Comparison of ENCODE assay signal across 15 cellular contexts in genomic region chr7:149770728-149771127, GRCh38. TPM values are rescaled to one million over a fixed set of nuclear protein-coding genes. Genes with fewer than 3 reads are reported as not detected.
DNase-seq lines count a peak whose midpoint lies in the region; ATAC-seq, FAIRE-seq and TF ChIP-seq lines count a peak whose summit lies in the region.
"Had no signal": no experiment of that assay in that cellular context is flagged by ENCODE, and none has a peak within 500 bp of the region (broad histone marks: within the 10 kb centered on the region; RNA-seq: fewer than 3 reads in every experiment).

No MANE protein-coding gene starts in this region.

- TF ChIP-seq CTCF in H1 (IDR thresholded peaks at IDR 0.05; ENCODE audit: control extremely low read depth in 1 of 3, insufficient read depth in 1 of 3, low read depth in 1 of 3, low read length in 3 of 3) (no peak), sigmoid colon (IDR thresholded peaks at IDR 0.05) (no peak), foreskin fibroblast (IDR thresholded peaks at IDR 0.05; ENCODE audit: low read depth, low read length) (no peak)

- no peaks in the 10 kb centered on the region for H3K9me3 Mint-ChIP-seq in activated CD4-positive, alpha-beta memory T cell treated with anti-CD3 and anti-CD28 coated beads for 36 hours
- H3K9me3 Mint-ChIP-seq in activated CD4-positive, alpha-beta memory T cell treated with anti-CD3 and anti-CD28 coated beads, Interleukin-2, amount 10 ng/mL, durations not matched to agents 7 days and 5 days = no peaks in the 10 kb centered on the region

- TF ChIP-seq EP300 in H1 (IDR thresholded peaks at IDR 0.05; ENCODE audit: borderline replicate concordance in 1 of 2, low read depth in 2 of 2, low read length in 2 of 2) = no peak
- no peak for TF ChIP-seq EP300 in sigmoid colon (IDR thresholded peaks at IDR 0.05)

- no peak overlapping the region; the same call in 1 of the 2 replicates for H2AFZ ChIP-seq in Karpas-422 (ENCODE audit: low read length)
- H2AFZ ChIP-seq in H1 (ENCODE audit: low read length) = no peak overlapping the region

- 70% methylated on average over 2 of the region's 3 CpGs; no CpG with 5 or more reads in 1 of the 2 experiments for WGBS in H1 (ENCODE audit: extremely low coverage in 1 of 2, insufficient coverage in 1 of 2, insufficient read length in 1 of 2, insufficient replicate concordance in 2 of 2, low coverage in 1 of 2, low lambda C conversion rate in 2 of 2, missing lambda C conversion rate in 1 of 2), 2 experiments
- 89 to 94% methylated on average over 3 of the region's 3 CpGs for WGBS in sigmoid colon, 2 donors

- no peaks in the 10 kb centered on the region for H3K9me2 ChIP-seq in Karpas-422 (replicated peaks; ENCODE audit: insufficient read depth, low read length)

- peak overlapping the region; percentile 80 for H3K4me2 ChIP-seq in Karpas-422 (ENCODE audit: low read depth, low read length, poor library complexity, severe bottlenecking)
- peak overlapping the region; percentile 76 to 84; a peak in 3 of 4 replicates for H3K4me2 ChIP-seq in H1 (ENCODE audit: insufficient read depth in 1 of 2, low read depth in 2 of 2, low read length in 2 of 2)

- no peak for ATAC-seq in GM21367 (IDR thresholded peaks at IDR 0.05; ENCODE audit: unreplicated experiment)

- no peak overlapping the region for H3K4ac ChIP-seq in H1 (replicated peaks; ENCODE audit: insufficient read length, low read depth, low read length)

- H3K9me3 ChIP-seq in Karpas-422 (ENCODE audit: low read length) = no peaks in the 10 kb centered on the region
- no peaks in the 10 kb centered on the region for H3K9me3 ChIP-seq in H1 (ENCODE audit: insufficient read depth in 2 of 2, low read depth in 1 of 2, low read length in 1 of 2)
- no peaks in the 10 kb centered on the region for H3K9me3 ChIP-seq in sigmoid colon
- H3K9me3 ChIP-seq: mucosa of descending colon had no signal

- peaks cover 15% of the 10 kb centered on the region for H3K4me1 ChIP-seq in Karpas-422 (ENCODE audit: low read length)
- peaks cover 0 to 16% (median 11%) of the 10 kb centered on the region in 4 experiments; a peak in 6 of 7 replicates for H3K4me1 ChIP-seq in H1 (replicated peaks in 1 of 4; ENCODE audit: control insufficient read depth in 3 of 4, insufficient read depth in 4 of 4, low read length in 3 of 4)
- peaks cover 0 to 30% (median 14%) of the 10 kb centered on the region in 4 donors for H3K4me1 ChIP-seq in sigmoid colon

- H4K8ac ChIP-seq in H1 (ENCODE audit: extremely low read depth, insufficient read depth, low read length) = no peak overlapping the region

- no peak overlapping the region for H2BK15ac ChIP-seq in H1 (ENCODE audit: low read length)

- H3K4me3 Mint-ChIP-seq in activated CD4-positive, alpha-beta memory T cell treated with anti-CD3 and anti-CD28 coated beads for 36 hours = peak overlapping the region; percentile 12
- H3K4me3 Mint-ChIP-seq in activated CD4-positive, alpha-beta memory T cell treated with anti-CD3 and anti-CD28 coated beads, Interleukin-2, amount 10 ng/mL, durations not matched to agents 7 days and 5 days = no peak overlapping the region

- H3K79me1 ChIP-seq in H1 (ENCODE audit: low read depth, low read length) = no peaks in the 10 kb centered on the region

- CTCF ChIA-PET in activated CD4-positive, alpha-beta memory T cell treated with anti-CD3 and anti-CD28 coated beads for 36 hours (lab: Charles Lee) = interaction anchor here (1.0 to 1.4 kb wide), 2 partner anchors 28 to 100 kb away, joined by 3 read pairs; no protein-coding TSS in a partner anchor
- CTCF ChIA-PET in activated CD4-positive, alpha-beta memory T cell treated with anti-CD3 and anti-CD28 coated beads, Interleukin-2, amount 10 ng/mL, durations not matched to agents 7 days and 5 days (lab: Charles Lee) = interaction anchor here (1.0 to 1.8 kb wide), 3 partner anchors 28 to 146 kb away, joined by 3 to 8 read pairs (median 4); no protein-coding TSS in a partner anchor
- CTCF ChIA-PET in H1 (lab: Charles Lee; ENCODE audit: partially characterized antibody) = interaction anchor here (0.6 to 12.9 kb wide), 9 partner anchors 11 to 860 kb away, joined by 3 to 115 read pairs (median 4); no protein-coding TSS in a partner anchor

- TF ChIP-seq POLR2A in H1 (IDR thresholded peaks at IDR 0.05; ENCODE audit: control extremely low read depth in 1 of 2, low read depth in 2 of 2, low read length in 2 of 2) (no peak), sigmoid colon (IDR thresholded peaks at IDR 0.05) (no peak)

- H3K27me3 ChIP-seq in Karpas-422 (ENCODE audit: low read length) = no peaks in the 10 kb centered on the region
- H3K27me3 ChIP-seq in H1 (replicated peaks in 1 of 4; ENCODE audit: control insufficient read depth in 3 of 4, extremely low read depth in 1 of 4, insufficient read depth in 3 of 4, low read length in 3 of 4) = peaks cover 53 to 77% (median 75%) of the 10 kb centered on the region in 4 experiments
- no peaks in the 10 kb centered on the region for H3K27me3 ChIP-seq in sigmoid colon

- H2BK5ac ChIP-seq in H1 (ENCODE audit: low read depth, low read length) = no peak overlapping the region

- H3K27ac ChIP-seq in Karpas-422 (ENCODE audit: low read length) (no peak overlapping the region), H1 (ENCODE audit: low read depth, low read length) (no peak overlapping the region), sigmoid colon (peak overlapping the region; percentile 72 to 82 (median 80))
- H3K27ac ChIP-seq: GM23248 had no signal

- no peaks in the 10 kb centered on the region for H4K20me1 ChIP-seq in Karpas-422 (ENCODE audit: insufficient read depth, low read depth, low read length)
- peaks cover 7 to 13% of the 10 kb centered on the region in 2 experiments for H4K20me1 ChIP-seq in H1 (replicated peaks in 1 of 2; ENCODE audit: control insufficient read depth in 1 of 2, insufficient read depth in 2 of 2, low read length in 2 of 2)

- 0 out of 2 replicates have a peak overlapping the region, but pooled peaks have one; percentile 2 for H2BK12ac ChIP-seq in H1 (ENCODE audit: low read depth, low read length)

- FAIRE-seq in H1 (lab: Jason Lieb, UNC) (no peak), GM19239 (lab: Jason Lieb, UNC) (no peak)

- H3K4me1 Mint-ChIP-seq in activated CD4-positive, alpha-beta memory T cell treated with anti-CD3 and anti-CD28 coated beads for 36 hours (ENCODE audit: low read depth) = peaks cover 1% of the 10 kb centered on the region
- peaks cover 6% of the 10 kb centered on the region for H3K4me1 Mint-ChIP-seq in activated CD4-positive, alpha-beta memory T cell treated with anti-CD3 and anti-CD28 coated beads, Interleukin-2, amount 10 ng/mL, durations not matched to agents 7 days and 5 days

- H3K36me3 ChIP-seq in Karpas-422 (ENCODE audit: insufficient read depth, low read length) = no peaks in the 10 kb centered on the region
- H3K36me3 ChIP-seq in H1 (ENCODE audit: control insufficient read depth in 2 of 4, insufficient read depth in 4 of 4, low read length in 3 of 4) = no peaks in the 10 kb centered on the region; a peak in 1 of 8 replicates
- peaks cover 0 to 25% (median 0%) of the 10 kb centered on the region in 4 donors for H3K36me3 ChIP-seq in sigmoid colon

- no peak overlapping the region for H3K23ac ChIP-seq in H1 (ENCODE audit: insufficient read length)

- no peak overlapping the region for H2BK120ac ChIP-seq in H1 (replicated peaks; ENCODE audit: low read depth, low read length)

- peaks cover 2% of the 10 kb centered on the region for H3K27me3 Mint-ChIP-seq in activated CD4-positive, alpha-beta memory T cell treated with anti-CD3 and anti-CD28 coated beads for 36 hours
- H3K27me3 Mint-ChIP-seq in activated CD4-positive, alpha-beta memory T cell treated with anti-CD3 and anti-CD28 coated beads, Interleukin-2, amount 10 ng/mL, durations not matched to agents 7 days and 5 days = peaks cover 22% of the 10 kb centered on the region

- intact Hi-C loops in activated CD4-positive, alpha-beta memory T cell treated with anti-CD3 and anti-CD28 coated beads for 36 hours (cut with micrococcal nuclease) = loop anchor here (2.0 to 5.0 kb wide), 2 partner anchors 56 to 67 kb away; partner anchors contain the start of gene ZNF862
- intact Hi-C loops in sigmoid colon (cut with DNase I) = loop anchor here (1.0 to 10.0 kb wide), 5 partner anchors 53 to 743 kb away; partner anchors contain the start of genes ATP6V0E2, PDIA4 and ZNF862

- H3K27ac Mint-ChIP-seq in activated CD4-positive, alpha-beta memory T cell treated with anti-CD3 and anti-CD28 coated beads for 36 hours = no peak overlapping the region
- H3K27ac Mint-ChIP-seq in activated CD4-positive, alpha-beta memory T cell treated with anti-CD3 and anti-CD28 coated beads, Interleukin-2, amount 10 ng/mL, durations not matched to agents 7 days and 5 days = no peak overlapping the region

- DNase-seq in activated CD4-positive, alpha-beta memory T cell treated with anti-CD3 and anti-CD28 coated beads for 36 hours = no peak
- no peak for DNase-seq in activated CD4-positive, alpha-beta memory T cell treated with anti-CD3 and anti-CD28 coated beads, Interleukin-2, amount 10 ng/mL, durations not matched to agents 7 days and 5 days
- DNase-seq in Karpas-422 = no peak
- no peak for DNase-seq in H1 (ENCODE audit: low read depth in 1 of 2, low spot score in 2 of 2)
- DNase-seq in sigmoid colon = no peak
- no peak for DNase-seq in foreskin fibroblast
- no peak for DNase-seq in GM19239 (ENCODE audit: insufficient read length, low spot score)
- DNase-seq: activated naive CD4-positive, alpha-beta T cell; dermis blood vessel endothelial cell; GM23248; Kasumi-1; stimulated activated CD4-positive, alpha-beta T cell treated with anti-CD3 and anti-CD28 coated beads, Interleukin-12 subunit alpha, Interleukin-12 subunit beta, amount 100 ng/mL, for 4 hours; stimulated activated CD8-positive, alpha-beta memory T cell treated with anti-CD3 and anti-CD28 coated beads, Interleukin-4, amount 100 ng/mL, for 48 hours had no signal

- no peak overlapping the region for H4K5ac ChIP-seq in H1 (ENCODE audit: insufficient read length, low read depth, low read length)

- no peak overlapping the region for H3K56ac ChIP-seq in H1 (replicated peaks; ENCODE audit: insufficient read length, low read depth, low read length)

- no peak overlapping the region for H3K14ac ChIP-seq in H1 (ENCODE audit: insufficient read length)

- H3K9ac ChIP-seq in Karpas-422 (ENCODE audit: low read length) (peak overlapping the region; percentile 47; the same call in 1 of the 2 replicates), H1 (replicated peaks in 1 of 4; ENCODE audit: extremely low read depth in 1 of 4, low read depth in 3 of 4, low read length in 3 of 4) (no peak overlapping the region)
- H3K9ac ChIP-seq: GM23248 had no signal

- H3K23me2 ChIP-seq in H1 (ENCODE audit: low read depth, low read length) = peaks cover 17% of the 10 kb centered on the region; the same call in 1 of the 2 replicates

- H4K91ac ChIP-seq in H1 (replicated peaks; ENCODE audit: insufficient read length, low read length) = no peak overlapping the region

- no peaks in the 10 kb centered on the region for H3K36me3 Mint-ChIP-seq in activated CD4-positive, alpha-beta memory T cell treated with anti-CD3 and anti-CD28 coated beads for 36 hours
- H3K36me3 Mint-ChIP-seq in activated CD4-positive, alpha-beta memory T cell treated with anti-CD3 and anti-CD28 coated beads, Interleukin-2, amount 10 ng/mL, durations not matched to agents 7 days and 5 days (ENCODE audit: low read depth) = no peaks in the 10 kb centered on the region

- no peak overlapping the region for H3K18ac ChIP-seq in H1 (ENCODE audit: extremely low read depth, low read length)

- H3K4me3 ChIP-seq in Karpas-422 (ENCODE audit: low read length) = peak overlapping the region; percentile 66; the same call in 1 of the 2 replicates
- peak overlapping the region in 1 of 4 experiments; percentile 86; a peak in 3 of 8 replicates for H3K4me3 ChIP-seq in H1 (ENCODE audit: extremely low read depth in 1 of 4, insufficient read depth in 2 of 4, low read depth in 3 of 4, low read length in 4 of 4)
- no peak overlapping the region for H3K4me3 ChIP-seq in sigmoid colon
- no peak overlapping the region for H3K4me3 ChIP-seq in foreskin fibroblast (ENCODE audit: low read depth in 1 of 2, low read length in 2 of 2)
- H3K4me3 ChIP-seq: mucosa of descending colon had no signal

- POLR2A ChIA-PET in activated CD4-positive, alpha-beta memory T cell treated with anti-CD3 and anti-CD28 coated beads for 36 hours (lab: Charles Lee) = interaction anchor here (1.3 kb wide), 1 partner anchor 68 kb away, joined by 3 read pairs; the partner anchor contains the start of gene ZNF862
- POLR2A ChIA-PET in activated CD4-positive, alpha-beta memory T cell treated with anti-CD3 and anti-CD28 coated beads, Interleukin-2, amount 10 ng/mL, durations not matched to agents 7 days and 5 days (lab: Charles Lee) = interaction anchor here (0.9 kb wide), 1 partner anchor 29 kb away, joined by 4 read pairs; no protein-coding TSS in a partner anchor
- POLR2A ChIA-PET in H1 (lab: Charles Lee; ENCODE audit: partially characterized antibody) = interaction anchor here (0.7 to 1.8 kb wide), 2 partner anchors 8 to 17 kb away, joined by 3 to 6 read pairs; no protein-coding TSS in a partner anchor

- TF ChIP-seq RAD21 in H1 (IDR thresholded peaks at IDR 0.05 in 1 of 2, conservative IDR thresholded peaks at IDR 0.05 in 1 of 2; ENCODE audit: low read depth in 2 of 2, low read length in 2 of 2) = no peak

- H3K79me2 ChIP-seq in Karpas-422 (ENCODE audit: low read length) (no peaks in the 10 kb centered on the region), H1 (ENCODE audit: control insufficient read depth in 1 of 2, insufficient read depth in 2 of 2, low read length in 2 of 2) (no peaks in the 10 kb centered on the region)

- H2AK5ac ChIP-seq in H1 (ENCODE audit: low read depth, low read length) = no peak overlapping the region

- H2BK20ac ChIP-seq in H1 (ENCODE audit: low read length) = no peak overlapping the region

RNA-seq across cellular contexts. Expression of gene ZNF467, which starts 2.7 kb away (rescaled TPM):
- under 1 TPM; 0.41 to 0.45 TPM for total RNA-seq in activated CD4-positive, alpha-beta memory T cell treated with anti-CD3 and anti-CD28 coated beads for 36 hours
- total RNA-seq in activated CD4-positive, alpha-beta memory T cell treated with anti-CD3 and anti-CD28 coated beads, Interleukin-2, amount 10 ng/mL, durations not matched to agents 7 days and 5 days = under 1 TPM; 0.25 to 0.33 TPM
- total RNA-seq in Karpas-422 (2014; rRNA removed; shearing (Covaris generic); ENCODE audit: low replicate concordance) = 0.71 TPM in 1 of 2 replicates, not detected in the other
- 0.40 and 0.50 TPM in 2 replicates for total RNA-seq in H1 (2021; fragmentation: NEBNext Ultra II Directional; extraction: Animal tissue kit (Norgen Biotek cat#: 25700))
- polyA plus RNA-seq in H1 (2011; rRNA removed) (0.51 and 0.89 TPM in 2 replicates), sigmoid colon (1 to 10 TPM; 3.0 to 4.6 (median 3.5) TPM)
- 0.44 TPM for polyA plus RNA-seq in H1 (2011; cell fraction: cytosol; rRNA removed)
- 1.7 TPM for polyA plus RNA-seq in H1 (2011; cell fraction: nucleus; rRNA removed)
- 0.36 to 0.89 TPM (median 0.75 TPM) in 4 replicates for polyA plus RNA-seq in H1 (2012, experiment 1 of 2)
- 0.35 TPM for polyA plus RNA-seq in H1 (2012, experiment 2 of 2)
- 0.20 TPM for polyA plus RNA-seq in H1 (2013, experiment 1 of 2)
- 0.13 TPM for polyA plus RNA-seq in H1 (2013, experiment 2 of 2)
- polyA minus RNA-seq in H1 (2011; rRNA and poly(A)+ RNA removed) = 0.05 and 0.13 TPM in 2 replicates
- polyA minus RNA-seq in H1 (2011; cell fraction: cytosol; rRNA and poly(A)+ RNA removed) = not detected
- 0.70 TPM for polyA minus RNA-seq in H1 (2011; cell fraction: nucleus; rRNA and poly(A)+ RNA removed)
- 10 to 100 TPM in 1 of 4 donors, 1 to 10 TPM in 3; 7.1 to 15.7 (median 9.2) TPM for total RNA-seq in sigmoid colon
- total RNA-seq: GM23248 had no signal
- polyA plus RNA-seq: GM23248 had no signal

Comparison
In these comparisons a context has a peak if more than half of its experiments do, and no peak if none do; other contexts are left out.
1. H3K27ac ChIP-seq: peak in sigmoid colon (4 of 4); none in Karpas-422 (single experiment) and H1 (single experiment).